ENCODE assay signal across 9 cellular contexts in genomic region chr12:20367731-20368652, GRCh38. TPM values are rescaled to one million over a fixed set of nuclear protein-coding genes. Genes with fewer than 3 reads are reported as not detected.
DNase-seq lines count a peak whose midpoint lies in the region; ATAC-seq and TF ChIP-seq lines count a peak whose summit lies in the region.
"Had no signal": no experiment of that assay in that cellular context is flagged by ENCODE, and none has a peak within 500 bp of the region (broad histone marks: within the 10 kb centered on the region; RNA-seq: fewer than 3 reads in every experiment).

TSS of gene PDE3A (plus strand) at chr12:20368537. CDS start at chr12:20369285, 748 bp downstream.

- 2 to 4% methylated on average over 7 to 26 of the region's 26 CpGs for WGBS in transverse colon (ENCODE audit: low coverage in 1 of 2), 2 donors

- H3K4me1 ChIP-seq in A673 (ENCODE audit: insufficient read depth, low read length, poor library complexity, severe bottlenecking) (peaks cover 4% of the 10 kb centered on the region), HEK293 (ENCODE audit: control insufficient read depth, insufficient read depth, low read length) (no peaks in the 10 kb centered on the region; the same call in 1 of the 2 replicates), mucosa of descending colon (ENCODE audit: low read depth) (no peaks in the 10 kb centered on the region), transverse colon (peaks cover 0 to 15% (median 3%) of the 10 kb centered on the region in 4 donors)

- no TSS peak for BruUV-seq in A673 (replicated peaks; lab: Mats Ljungman, UMichigan)

- H3K4me3 ChIP-seq in A673 (ENCODE audit: low read depth, low read length, poor library complexity, severe bottlenecking) (peak within 1 kb of the TSS; percentile 55), HEK293 (ENCODE audit: low read depth, low read length) (peak within 1 kb of the TSS; percentile 55), mucosa of descending colon (peak within 1 kb of the TSS; percentile 43), transverse colon (peak within 1 kb of the TSS; percentile 71 to 92 (median 83))

- TF ChIP-seq CTCF in A673 (conservative IDR thresholded peaks at IDR 0.05; ENCODE audit: low read depth, low read length) (0 out of 2 replicates have a peak, but pooled peaks have one; percentile 6), HEK293 (tag by site-specific recombination; IDR thresholded peaks at IDR 0.05) (no peak), mucosa of descending colon (IDR thresholded peaks at IDR 0.05) (no peak), transverse colon (IDR thresholded peaks at IDR 0.05) (peak; percentile 25 to 55 (median 31))

- H3K9me3 ChIP-seq in A673 (ENCODE audit: low read depth, low read length, poor library complexity, severe bottlenecking): no peaks in the 10 kb centered on the region
- no peaks in the 10 kb centered on the region for H3K9me3 ChIP-seq in HEK293 (ENCODE audit: control insufficient read depth, insufficient read depth, low read depth, low read length)
- no peaks in the 10 kb centered on the region for H3K9me3 ChIP-seq in mucosa of descending colon
- no peaks in the 10 kb centered on the region for H3K9me3 ChIP-seq in transverse colon

- H3K27ac ChIP-seq in A673 (ENCODE audit: low read depth, low read length, poor library complexity, severe bottlenecking) (peak within 1 kb of the TSS; percentile 6), HEK293 (ENCODE audit: extremely low read depth, low read depth, low read length) (no peak within 1 kb of the TSS), transverse colon (peak within 1 kb of the TSS; percentile 89 to 97 (median 94))
- H3K27ac ChIP-seq: epithelial cell of prostate had no signal

- CTCF ChIA-PET in A673 (lab: Charles Lee): interaction anchor here (0.7 to 0.8 kb wide), 2 partner anchors 11 to 618 kb away, joined by 4 to 8 read pairs; no protein-coding TSS in a partner anchor
- CTCF ChIA-PET in HEK293 (lab: Yijun Ruan, JAX): interaction anchor here (0.7 kb wide), 1 partner anchor 9 kb away, joined by 3 read pairs; no protein-coding TSS in a partner anchor

- POLR2A ChIA-PET in A673 (lab: Charles Lee; ENCODE audit: low non-redundant PET) (interaction anchor here (0.7 kb wide), 1 partner anchor 666 kb away, joined by 6 read pairs; no protein-coding TSS in a partner anchor), HEK293 (lab: Yijun Ruan, JAX) (no interaction called here)

- in situ Hi-C loops in transverse colon (cut with MboI; ENCODE audit: low pct_ligation_motif_present in 1 of 4, low pct_unique_long_range_greater_than_20kb in 1 of 4, low sequenced_read_pairs in 3 of 4): loop anchor here in 1 of 4 donors (25.0 kb wide), 2 partner anchors 456 to 606 kb away; no protein-coding TSS in a partner anchor

- ATAC-seq in mucosa of descending colon: peak; percentile 60

- TF ChIP-seq EP300 in transverse colon (IDR thresholded peaks at IDR 0.05; ENCODE audit: low read depth): no peak

- peaks cover 46% of the 10 kb centered on the region for H3K27me3 ChIP-seq in A673 (replicated peaks; ENCODE audit: insufficient read depth, low read depth, low read length, poor library complexity)
- H3K27me3 ChIP-seq in transverse colon: peaks cover 11% of the 10 kb centered on the region

- peak; percentile 83 for DNase-seq in A673 (ENCODE audit: low spot score)
- DNase-seq in T1000 (lab: John Stamatoyannopoulos, UW): peak; percentile 62
- peak; percentile 72 for DNase-seq in fibroblast of gingiva (ENCODE audit: low read depth)
- DNase-seq in mucosa of descending colon: peak; percentile 76 to 84 (median 81)
- DNase-seq in transverse colon: peak; percentile 76
- no peak for DNase-seq in NCI-H2081 treated with DMSO at 0.1 percent for 48 hours (lab: John Stamatoyannopoulos, UW)
- DNase-seq in NCI-H526 (lab: John Stamatoyannopoulos, UW): no peak

- H3K36me3 ChIP-seq in A673 (ENCODE audit: insufficient read depth, low read length, poor library complexity, severe bottlenecking): no peaks in the 10 kb centered on the region
- no peaks in the 10 kb centered on the region for H3K36me3 ChIP-seq in HEK293 (ENCODE audit: control insufficient read depth in 2 of 2, insufficient read depth in 1 of 2, low read length in 2 of 2)
- no peaks in the 10 kb centered on the region for H3K36me3 ChIP-seq in mucosa of descending colon (ENCODE audit: low read depth)
- no peaks in the 10 kb centered on the region for H3K36me3 ChIP-seq in transverse colon

- no peak for TF ChIP-seq POLR2A in transverse colon (IDR thresholded peaks at IDR 0.05)

- intact Hi-C loops in A673 (cut with micrococcal nuclease; ENCODE audit: unreplicated experiment): loop anchor here (1.0 kb wide), 1 partner anchor 246 kb away; no protein-coding TSS in a partner anchor
- intact Hi-C loops in mucosa of descending colon (cut with DNase I, micrococcal nuclease): no loop called here
- intact Hi-C loops in transverse colon (cut with DNase I; ENCODE audit: low total_unique reads): loop anchor here (1.0 kb wide), 1 partner anchor 234 kb away; no protein-coding TSS in a partner anchor

TF ChIP-seq in HEK293, 187 proteins besides CTCF, POLR2A, EP300 and RAD21 (continues in another document):
- TF ChIP-seq WT1 (tag by site-specific recombination; IDR thresholded peaks at IDR 0.05): peak; percentile 67
- TF ChIP-seq BCL6B (tag by site-specific recombination; IDR thresholded peaks at IDR 0.05): no peak
- no peak for TF ChIP-seq YY2 (tag by site-specific recombination; IDR thresholded peaks at IDR 0.05)
- TF ChIP-seq PRDM1 (tag by site-specific recombination; IDR thresholded peaks at IDR 0.05): peak; percentile 76
- peak; percentile 89 for TF ChIP-seq ZNF335 (tag by site-specific recombination; conservative IDR thresholded peaks at IDR 0.05)
- TF ChIP-seq ZFHX2 (tag by site-specific recombination; conservative IDR thresholded peaks at IDR 0.05): peak; percentile 13; the same call in 1 of the 2 replicates
- peak; percentile 83 for TF ChIP-seq ZNF398 (tag by site-specific recombination; IDR thresholded peaks at IDR 0.05)
- TF ChIP-seq ZNF350 (tag by site-specific recombination; IDR thresholded peaks at IDR 0.05): no peak
- peak; percentile 97 for TF ChIP-seq ZBTB17 (tag by site-specific recombination; IDR thresholded peaks at IDR 0.05)
- TF ChIP-seq MYNN (tag by site-specific recombination; IDR thresholded peaks at IDR 0.05; ENCODE audit: borderline replicate concordance): no peak
- TF ChIP-seq PRDM10 (tag by site-specific recombination; IDR thresholded peaks at IDR 0.05): peak; percentile 41
- TF ChIP-seq ZNF341 (tag by site-specific recombination; IDR thresholded peaks at IDR 0.05; ENCODE audit: low read depth): peak; percentile 56

RNA-seq across cellular contexts. Expression of gene PDE3A, which starts in this region (rescaled TPM):
- total RNA-seq in A673 (2021): 0.61 and 0.80 TPM in 2 replicates
- 10 to 100 TPM; 47.2 to 84.1 (median 83.9) TPM for total RNA-seq in mucosa of descending colon
- total RNA-seq in transverse colon: 100 to 1,000 TPM in 3 of 4 donors, 10 to 100 TPM in 1; 51.3 to 150 (median 114) TPM

Comparison
In these comparisons a context has a peak if more than half of its experiments do, and no peak if none do; other contexts are left out.
1. RNA of gene PDE3A (total RNA-seq): 51.3 to 150 TPM in transverse colon and 47.2 to 84.1 TPM in mucosa of descending colon; 0.61 to 0.80 TPM in A673; every median in the first group is over 10 times any median in the second.
2. Peak in DNase-seq, H3K4me3 ChIP-seq and H3K27ac ChIP-seq in A673; RNA of the gene not detected or under 1 TPM.
3. DNase-seq: peak in T1000 (single experiment), fibroblast of gingiva (single experiment), mucosa of descending colon (3 of 3) and transverse colon (single experiment); none in NCI-H2081 treated with DMSO at 0.1 percent for 48 hours (single experiment) and NCI-H526 (0 of 2).
4. CTCF ChIP-seq: peak in A673 (single experiment) and transverse colon (5 of 5); none in HEK293 (single experiment) and mucosa of descending colon (single experiment).
5. intact Hi-C loops: an anchor here in A673 (1.0 kb wide) and transverse colon (1.0 kb wide); none called in mucosa of descending colon.
6. Peak in every context shown above with its lines, with median percentiles within 50 percentile points of each other: H3K4me3 ChIP-seq.